14 cellular contexts compared by ENCODE assay signal in genomic region chr10:45298556-45298955, GRCh38. TPM values are rescaled to one million over a fixed set of nuclear protein-coding genes. Genes with fewer than 3 reads are reported as not detected.
"Had no signal": no experiment of that assay in that cellular context is flagged by ENCODE, and none has a peak within 500 bp of the region (broad histone marks: within the 10 kb centered on the region; RNA-seq: fewer than 3 reads in every experiment).

No MANE protein-coding gene starts in this region.

RNA-seq across cellular contexts. Expression of gene OR13A1, which starts 16.9 kb away (rescaled TPM):
- total RNA-seq: activated CD4-positive, alpha-beta T cell treated with anti-CD3 and anti-CD28 coated beads for 36 hours; activated CD8-positive, alpha-beta T cell treated with anti-CD3 and anti-CD28 coated beads for 36 hours; astrocyte; bronchial epithelial cell; chondrocyte; dermis microvascular lymphatic vessel endothelial cell; fibroblast of villous mesenchyme; mucosa of gallbladder; natural killer cell treated with Interleukin-12 subunit alpha and Interleukin-12 subunit beta and Interleukin-15 and Interleukin-18, amount 100 ng/mL, for 72 hours; T-helper 2 cell treated with Interferon-gamma antibody and Interleukin-4, amounts not matched to agents 100 ng/mL and 5 ng/mL, for 36 hours; temporal lobe; vagina had no signal
- polyA plus RNA-seq: hepatocyte, liver had no signal
